Comparison of ENCODE assay signal across 9 cellular contexts in genomic region chr21:36917487-36918158, GRCh38.
DNase-seq lines count a peak whose midpoint lies in the region; ATAC-seq and TF ChIP-seq lines count a peak whose summit lies in the region.
"Had no signal": no experiment of that assay in that cellular context is flagged by ENCODE, and none has a peak within 500 bp of the region (broad histone marks: within the 10 kb centered on the region; RNA-seq: fewer than 3 reads in every experiment).

No MANE protein-coding gene starts in this region.

- in situ Hi-C loops in astrocyte of the cerebellum (cut with HindIII; ENCODE audit: low sequenced_read_pairs) = no loop called here

- ATAC-seq in HG02763 (IDR thresholded peaks at IDR 0.05; ENCODE audit: unreplicated experiment) (no peak), GM18520 (IDR thresholded peaks at IDR 0.05; ENCODE audit: unreplicated experiment) (no peak)

- DNase-seq in 8988T (peak; percentile 18), HEK293T (ENCODE audit: extremely low spot score) (peak; percentile 63), astrocyte of the cerebellum (ENCODE audit: low read depth) (no peak), iPS-NIHi11 (ENCODE audit: low spot score) (peak; percentile 47), NCI-H1092 (lab: John Stamatoyannopoulos, UW) (no peak)
- DNase-seq in activated CD4-positive, CD25-positive, alpha-beta regulatory T cell (lab: John Stamatoyannopoulos, UW) = no peak
- DNase-seq: activated CD4-positive, CD25-positive, alpha-beta regulatory T cell treated with anti-CD3 and anti-CD28 coated beads, Interleukin-2, amount 50 U/mL, for 72 hours had no signal

- no peak overlapping the region for H3K4me3 ChIP-seq in astrocyte of the cerebellum (ENCODE audit: low read depth, low read length)

- peak; percentile 89 for TF ChIP-seq CTCF in astrocyte of the cerebellum (IDR thresholded peaks at IDR 0.05; ENCODE audit: low read depth, low read length, missing control alignments)

- POLR2A ChIA-PET in HEK293T (lab: Yijun Ruan, JAX) = interaction anchor here (0.9 kb wide), 1 partner anchor 15 kb away, joined by 3 read pairs; no protein-coding TSS in a partner anchor

- CTCF ChIA-PET in HEK293T (lab: Yijun Ruan, JAX) = interaction anchor here (0.6 to 1.8 kb wide), 14 partner anchors 10 to 425 kb away, joined by 3 to 9 read pairs (median 4); no protein-coding TSS in a partner anchor

TF ChIP-seq in HEK293T, 16 proteins besides CTCF, POLR2A, EP300 and RAD21:
- TF ChIP-seq BHLHE40 (IDR thresholded peaks at IDR 0.05; ENCODE audit: borderline replicate concordance) = no peak
- TF ChIP-seq ARNT (IDR thresholded peaks at IDR 0.05) = no peak
- no peak for TF ChIP-seq TARDBP (IDR thresholded peaks at IDR 0.05)
- no peak for TF ChIP-seq CTBP1 (IDR thresholded peaks at IDR 0.05; ENCODE audit: borderline replicate concordance)
- no peak for TF ChIP-seq SP1 (IDR thresholded peaks at IDR 0.05)
- no peak for TF ChIP-seq ZNF384 (IDR thresholded peaks at IDR 0.05)
- no peak for TF ChIP-seq HDGF (IDR thresholded peaks at IDR 0.05; ENCODE audit: borderline replicate concordance)
- TF ChIP-seq L3MBTL2 (conservative IDR thresholded peaks at IDR 0.05) = no peak
- no peak for TF ChIP-seq LEF1 (IDR thresholded peaks at IDR 0.05; ENCODE audit: borderline replicate concordance)
- TF ChIP-seq FOXA1 (IDR thresholded peaks at IDR 0.05) = no peak

Comparison
In these comparisons a context has a peak if more than half of its experiments do, and no peak if none do; other contexts are left out.
1. DNase-seq: peak in 8988T (single experiment), HEK293T (single experiment) and iPS-NIHi11 (single experiment); none in astrocyte of the cerebellum (single experiment), NCI-H1092 (single experiment) and activated CD4-positive, CD25-positive, alpha-beta regulatory T cell (0 of 4).